Comparison of ENCODE assay signal across 15 cellular contexts in genomic region chr5:172049226-172049796, GRCh38. TPM values are rescaled to one million over a fixed set of nuclear protein-coding genes. Genes with fewer than 3 reads are reported as not detected.
DNase-seq lines count a peak whose midpoint lies in the region; ATAC-seq lines count a peak whose summit lies in the region.
"Had no signal": no experiment of that assay in that cellular context is flagged by ENCODE, and none has a peak within 500 bp of the region (broad histone marks: within the 10 kb centered on the region; RNA-seq: fewer than 3 reads in every experiment).

No MANE protein-coding gene starts in this region.

- no peak overlapping the region for H3K27ac ChIP-seq in CD8-positive, alpha-beta memory T cell (ENCODE audit: low read depth, low read length)
- H3K27ac ChIP-seq: C4-2B, hepatocyte, VCaP had no signal

- H3K9me3 ChIP-seq in CD8-positive, alpha-beta memory T cell (ENCODE audit: low read length): no peaks in the 10 kb centered on the region

- intact Hi-C loops in activated T-helper 1 cell treated with anti-CD3 and anti-CD28 coated beads, Interleukin-12 subunit alpha, Interleukin-12 subunit beta, Interleukin-2, Interleukin-4 antibody, amounts not matched to agents 30 ng/mL and 10 ng/mL and 1 ng/mL, durations not matched to agents 14 hours and 24 hours and 36 hours (cut with micrococcal nuclease): no loop called here

- ATAC-seq in HG02623 (IDR thresholded peaks at IDR 0.05; ENCODE audit: unreplicated experiment): no peak

- peaks cover 45% of the 10 kb centered on the region for H3K36me3 Mint-ChIP-seq in T-helper 1 cell treated with Interleukin-12 subunit alpha and Interleukin-12 subunit beta and Interleukin-4 antibody, amounts not matched to agents 30 μg/mL and 1 μg/mL, for 36 hours (ENCODE audit: low read depth)
- peaks cover 12 to 88% (median 24%) of the 10 kb centered on the region in 3 donors for H3K36me3 Mint-ChIP-seq in CD8-positive, alpha-beta memory T cell
- peaks cover 43% of the 10 kb centered on the region for H3K36me3 Mint-ChIP-seq in activated T-helper 1 cell treated with anti-CD3 and anti-CD28 coated beads, Interleukin-12 subunit alpha, Interleukin-12 subunit beta, Interleukin-2, Interleukin-4 antibody, amounts not matched to agents 30 ng/mL and 10 ng/mL and 1 ng/mL, durations not matched to agents 14 hours and 24 hours and 36 hours (ENCODE audit: low read depth)
- H3K36me3 Mint-ChIP-seq in immature natural killer cell: peaks cover 3 to 69% (median 46%) of the 10 kb centered on the region in 3 donors

- CTCF ChIA-PET in CD8-positive, alpha-beta memory T cell (lab: Charles Lee): interaction anchor here (1.5 kb wide), 1 partner anchor 10 kb away, joined by 4 read pairs; no protein-coding TSS in a partner anchor

- peaks cover 8% of the 10 kb centered on the region for H3K4me1 Mint-ChIP-seq in T-helper 1 cell treated with Interleukin-12 subunit alpha and Interleukin-12 subunit beta and Interleukin-4 antibody, amounts not matched to agents 30 μg/mL and 1 μg/mL, for 36 hours (ENCODE audit: low read depth)
- peaks cover 3 to 5% (median 5%) of the 10 kb centered on the region in 3 donors for H3K4me1 Mint-ChIP-seq in CD8-positive, alpha-beta memory T cell
- peaks cover 13% of the 10 kb centered on the region for H3K4me1 Mint-ChIP-seq in activated T-helper 1 cell treated with anti-CD3 and anti-CD28 coated beads, Interleukin-12 subunit alpha, Interleukin-12 subunit beta, Interleukin-2, Interleukin-4 antibody, amounts not matched to agents 30 ng/mL and 10 ng/mL and 1 ng/mL, durations not matched to agents 14 hours and 24 hours and 36 hours (ENCODE audit: low read depth)
- peaks cover 3 to 20% of the 10 kb centered on the region in 2 donors for H3K4me1 Mint-ChIP-seq in immature natural killer cell

- DNase-seq in T-helper 1 cell: no peak
- DNase-seq in CD8-positive, alpha-beta memory T cell: no peak
- DNase-seq in activated T-helper 1 cell treated with anti-CD3 and anti-CD28 coated beads, Interleukin-12 subunit alpha, Interleukin-12 subunit beta, Interleukin-2, Interleukin-4 antibody, amounts not matched to agents 30 ng/mL and 10 ng/mL and 1 ng/mL, durations not matched to agents 14 hours and 24 hours and 36 hours (ENCODE audit: low spot score): no peak
- DNase-seq in immature natural killer cell: no peak
- no peak for DNase-seq in A172 (ENCODE audit: low spot score)
- DNase-seq in OCI-M2 (lab: John Stamatoyannopoulos, UW; ENCODE audit: unreplicated experiment): no peak
- DNase-seq: activated naive CD4-positive, alpha-beta T cell; NCI-H1930 had no signal

- H3K27ac Mint-ChIP-seq in T-helper 1 cell treated with Interleukin-12 subunit alpha and Interleukin-12 subunit beta and Interleukin-4 antibody, amounts not matched to agents 30 μg/mL and 1 μg/mL, for 36 hours: peak overlapping the region; percentile 6
- H3K27ac Mint-ChIP-seq in CD8-positive, alpha-beta memory T cell: peak overlapping the region in 5 of 8 donors; percentile 4 to 79 (median 50)
- peak overlapping the region; percentile 21 for H3K27ac Mint-ChIP-seq in activated T-helper 1 cell treated with anti-CD3 and anti-CD28 coated beads, Interleukin-12 subunit alpha, Interleukin-12 subunit beta, Interleukin-2, Interleukin-4 antibody, amounts not matched to agents 30 ng/mL and 10 ng/mL and 1 ng/mL, durations not matched to agents 14 hours and 24 hours and 36 hours
- H3K27ac Mint-ChIP-seq in immature natural killer cell: peak overlapping the region in 5 of 6 donors; percentile 13 to 72 (median 22)
- H3K27ac Mint-ChIP-seq: mesothelial cell of epicardium had no signal

- no peak overlapping the region for H3K4me3 ChIP-seq in CD8-positive, alpha-beta memory T cell (ENCODE audit: low read length)
- H3K4me3 ChIP-seq: hepatocyte had no signal

- H3K27me3 ChIP-seq in CD8-positive, alpha-beta memory T cell (ENCODE audit: insufficient read depth, low read length, poor library complexity, severe bottlenecking): no peaks in the 10 kb centered on the region
- H3K27me3 ChIP-seq: hepatocyte had no signal

- H3K4me3 Mint-ChIP-seq in T-helper 1 cell treated with Interleukin-12 subunit alpha and Interleukin-12 subunit beta and Interleukin-4 antibody, amounts not matched to agents 30 μg/mL and 1 μg/mL, for 36 hours: no peak overlapping the region
- no peak overlapping the region for H3K4me3 Mint-ChIP-seq in CD8-positive, alpha-beta memory T cell
- H3K4me3 Mint-ChIP-seq in activated T-helper 1 cell treated with anti-CD3 and anti-CD28 coated beads, Interleukin-12 subunit alpha, Interleukin-12 subunit beta, Interleukin-2, Interleukin-4 antibody, amounts not matched to agents 30 ng/mL and 10 ng/mL and 1 ng/mL, durations not matched to agents 14 hours and 24 hours and 36 hours: no peak overlapping the region
- peak overlapping the region in 1 of 5 donors; percentile 24 for H3K4me3 Mint-ChIP-seq in immature natural killer cell
- H3K4me3 Mint-ChIP-seq: mesothelial cell of epicardium; stimulated activated naive CD8-positive, alpha-beta T cell treated with anti-CD3 and anti-CD28 coated beads, Interleukin-15, Interleukin-2, amounts not matched to agents 100 ng/mL and 50 ng/mL, for 24 hours had no signal

- H3K4me1 ChIP-seq in CD8-positive, alpha-beta memory T cell (ENCODE audit: insufficient read depth, low read length): no peaks in the 10 kb centered on the region

- no peaks in the 10 kb centered on the region for H3K27me3 Mint-ChIP-seq in T-helper 1 cell treated with Interleukin-12 subunit alpha and Interleukin-12 subunit beta and Interleukin-4 antibody, amounts not matched to agents 30 μg/mL and 1 μg/mL, for 36 hours (ENCODE audit: low read depth)
- H3K27me3 Mint-ChIP-seq in CD8-positive, alpha-beta memory T cell: peaks cover 0 to 4% of the 10 kb centered on the region in 2 donors
- H3K27me3 Mint-ChIP-seq in activated T-helper 1 cell treated with anti-CD3 and anti-CD28 coated beads, Interleukin-12 subunit alpha, Interleukin-12 subunit beta, Interleukin-2, Interleukin-4 antibody, amounts not matched to agents 30 ng/mL and 10 ng/mL and 1 ng/mL, durations not matched to agents 14 hours and 24 hours and 36 hours (ENCODE audit: insufficient read depth): no peaks in the 10 kb centered on the region
- peaks cover 20 to 56% (median 50%) of the 10 kb centered on the region in 3 donors for H3K27me3 Mint-ChIP-seq in immature natural killer cell (ENCODE audit: low read depth in 3 of 3)
- H3K27me3 Mint-ChIP-seq: stimulated activated naive CD8-positive, alpha-beta T cell treated with anti-CD3 and anti-CD28 coated beads, Interleukin-15, Interleukin-2, amounts not matched to agents 100 ng/mL and 50 ng/mL, for 24 hours had no signal

- POLR2A ChIA-PET in CD8-positive, alpha-beta memory T cell (lab: Charles Lee): no interaction called here

- peaks cover 88% of the 10 kb centered on the region for H3K36me3 ChIP-seq in CD8-positive, alpha-beta memory T cell (ENCODE audit: insufficient read depth, low read length)

- no peaks in the 10 kb centered on the region for H3K9me3 Mint-ChIP-seq in T-helper 1 cell treated with Interleukin-12 subunit alpha and Interleukin-12 subunit beta and Interleukin-4 antibody, amounts not matched to agents 30 μg/mL and 1 μg/mL, for 36 hours
- H3K9me3 Mint-ChIP-seq in CD8-positive, alpha-beta memory T cell: no peaks in the 10 kb centered on the region
- H3K9me3 Mint-ChIP-seq in activated T-helper 1 cell treated with anti-CD3 and anti-CD28 coated beads, Interleukin-12 subunit alpha, Interleukin-12 subunit beta, Interleukin-2, Interleukin-4 antibody, amounts not matched to agents 30 ng/mL and 10 ng/mL and 1 ng/mL, durations not matched to agents 14 hours and 24 hours and 36 hours: no peaks in the 10 kb centered on the region
- no peaks in the 10 kb centered on the region for H3K9me3 Mint-ChIP-seq in immature natural killer cell
- H3K9me3 Mint-ChIP-seq: mesothelial cell of epicardium; stimulated activated naive CD8-positive, alpha-beta T cell treated with anti-CD3 and anti-CD28 coated beads, Interleukin-15, Interleukin-2, amounts not matched to agents 100 ng/mL and 50 ng/mL, for 24 hours had no signal

RNA-seq across cellular contexts. Expression of gene FBXW11, which starts 42.9 kb away (rescaled TPM):
- 10 to 100 TPM; 44.7 to 46.9 TPM for total RNA-seq in CD8-positive, alpha-beta memory T cell
- polyA plus RNA-seq in CD8-positive, alpha-beta memory T cell: 25.8 TPM
- 55.6 and 57.9 TPM in 2 replicates for total RNA-seq in activated T-helper 1 cell treated with anti-CD3 and anti-CD28 coated beads, Interleukin-12 subunit alpha, Interleukin-12 subunit beta, Interleukin-2, Interleukin-4 antibody, amounts not matched to agents 30 ng/mL and 10 ng/mL and 1 ng/mL, durations not matched to agents 14 hours and 24 hours and 36 hours
- polyA plus RNA-seq in immature natural killer cell: 10 to 100 TPM; 13.6 to 29.1 (median 17.8) TPM
- total RNA-seq in A172 (2014; rRNA removed; shearing (Covaris generic)): 90.2 and 106 TPM in 2 replicates
